24 cellular contexts compared by ENCODE assay signal in the genomic region with DNA sequence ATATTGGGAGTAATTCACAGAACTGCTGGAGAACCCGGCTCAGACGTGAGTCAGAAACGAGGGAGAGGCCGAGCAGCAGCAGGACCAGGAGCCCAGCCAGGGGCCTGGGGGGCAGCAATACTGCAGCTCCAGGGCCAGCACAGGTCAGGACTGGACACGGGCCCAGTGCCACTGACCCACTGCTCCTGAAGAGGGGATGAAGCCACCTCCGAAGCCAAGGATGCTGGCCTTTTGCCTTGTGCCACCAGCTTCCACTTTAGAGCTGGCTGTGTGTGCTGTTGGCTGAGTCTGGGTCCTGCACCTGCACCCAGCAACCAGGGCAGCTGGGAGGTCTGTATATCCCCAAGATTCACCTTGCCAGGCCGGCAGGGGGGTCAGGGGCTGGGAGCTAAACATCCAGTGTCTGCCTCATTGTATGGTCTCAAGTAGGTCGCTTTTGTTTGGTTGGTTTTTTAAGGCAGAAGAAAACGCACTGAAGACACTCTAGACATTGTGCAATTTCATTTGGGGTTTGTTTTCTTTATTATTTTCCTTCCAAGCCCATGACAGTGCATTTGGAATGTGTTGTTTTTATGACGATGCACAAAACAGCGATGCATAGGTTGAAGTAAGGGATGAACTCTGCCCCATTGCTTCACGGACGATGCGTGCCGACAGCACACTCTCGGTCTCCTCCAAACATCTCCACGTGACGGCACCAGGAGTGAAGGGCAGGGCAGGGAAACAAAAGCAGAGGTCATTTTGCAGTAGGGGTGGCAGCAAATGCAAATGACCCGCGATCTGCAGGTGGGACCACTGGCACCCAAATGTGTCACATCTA. TPM values are rescaled to one million over a fixed set of nuclear protein-coding genes. Genes with fewer than 3 reads are reported as not detected.
DNase-seq lines count a peak whose midpoint lies in the region; ATAC-seq, FAIRE-seq and TF ChIP-seq lines count a peak whose summit lies in the region.
"Had no signal": no experiment of that assay in that cellular context is flagged by ENCODE, and none has a peak within 500 bp of the region (broad histone marks: within the 10 kb centered on the region; RNA-seq: fewer than 3 reads in every experiment).

No MANE protein-coding gene starts in this region.

- ATAC-seq in activated CD4-positive, alpha-beta T cell treated with anti-CD3 and anti-CD28 coated beads for 36 hours: no peak
- ATAC-seq in K562 (no peak), left lobe of liver (peak; percentile 56)
- ATAC-seq: effector memory CD8-positive, alpha-beta T cell; heart left ventricle; left lung; Right ventricle myocardium inferior had no signal

- FAIRE-seq in K562 (lab: Jason Lieb, UNC): no peak
- FAIRE-seq: urothelium cell line had no signal

- H3K4me1 ChIP-seq in K562 (replicated peaks in 1 of 2; ENCODE audit: control insufficient read depth in 2 of 2, insufficient read depth in 2 of 2, low read length in 2 of 2): 0 out of 5 replicates have a peak, but pooled peaks cover 0 to 6% of the 10 kb centered on the region in 2 experiments
- no peaks in the 10 kb centered on the region for H3K4me1 ChIP-seq in vagina
- H3K4me1 ChIP-seq: BE2C, esophagus squamous epithelium, HAP-1, heart left ventricle, left lung, neural progenitor cell had no signal

- H3K36me3 ChIP-seq in K562 (ENCODE audit: control insufficient read depth, insufficient read depth, low read length) (no peaks in the 10 kb centered on the region), vagina (no peaks in the 10 kb centered on the region)
- H3K36me3 ChIP-seq: BE2C, esophagus squamous epithelium, HAP-1, heart left ventricle, left lung, neural progenitor cell had no signal

- in situ Hi-C loops in K562 (cut with MboI): no loop called here

- no peak overlapping the region for H3K9ac ChIP-seq in K562 (ENCODE audit: insufficient read depth in 1 of 2, low read depth in 2 of 2, low read length in 2 of 2)
- H3K9ac ChIP-seq: neural progenitor cell had no signal

- TF ChIP-seq EP300 in K562 (IDR thresholded peaks at IDR 0.05; ENCODE audit: low read length): no peak

- H3K27me3 ChIP-seq in K562 (ENCODE audit: control insufficient read depth in 2 of 2, insufficient read depth in 2 of 2, low read length in 2 of 2) (peaks cover 70 to 92% of the 10 kb centered on the region in 2 experiments), vagina (no peaks in the 10 kb centered on the region)
- H3K27me3 ChIP-seq: BE2C, neural progenitor cell had no signal

- peaks cover 9% of the 10 kb centered on the region for H3K4me1 Mint-ChIP-seq in activated CD4-positive, alpha-beta T cell treated with anti-CD3 and anti-CD28 coated beads, Interleukin-2, amount 10 ng/mL, durations not matched to agents 7 days and 5 days
- peaks cover 7% of the 10 kb centered on the region for H3K4me1 Mint-ChIP-seq in activated CD4-positive, alpha-beta T cell treated with anti-CD3 and anti-CD28 coated beads for 36 hours
- no peaks in the 10 kb centered on the region for H3K4me1 Mint-ChIP-seq in type B pancreatic cell (ENCODE audit: unreplicated experiment)
- H3K4me1 Mint-ChIP-seq: neural progenitor cell had no signal

- peak overlapping the region; percentile 47 for H3K27ac Mint-ChIP-seq in activated CD4-positive, alpha-beta T cell treated with anti-CD3 and anti-CD28 coated beads, Interleukin-2, amount 10 ng/mL, durations not matched to agents 7 days and 5 days
- no peak overlapping the region for H3K27ac Mint-ChIP-seq in activated CD4-positive, alpha-beta T cell treated with anti-CD3 and anti-CD28 coated beads for 36 hours
- H3K27ac Mint-ChIP-seq in type B pancreatic cell: peak overlapping the region; percentile 81
- H3K27ac Mint-ChIP-seq: effector memory CD8-positive, alpha-beta T cell; neural progenitor cell had no signal

- whole genome bisulfite sequencing in K562 (ENCODE audit: insufficient coverage, low coverage, missing lambda C conversion rate): 8% methylated on average over 20 of the region's 20 CpGs

- intact Hi-C loops in activated CD4-positive, alpha-beta T cell treated with anti-CD3 and anti-CD28 coated beads for 36 hours (cut with DNase I, micrococcal nuclease): no loop called here
- intact Hi-C loops in K562 (cut with micrococcal nuclease) (no loop called here), vagina (cut with DNase I) (no loop called here)

- H3K27ac ChIP-seq in K562 (ENCODE audit: extremely low read depth, low read depth, low read length): no peak overlapping the region
- H3K27ac ChIP-seq in vagina: no peak overlapping the region
- H3K27ac ChIP-seq: esophagus squamous epithelium, heart left ventricle, left lung, neural progenitor cell had no signal

- BruUV-seq in K562 (replicated peaks; lab: Mats Ljungman, UMichigan): no TSS peak

- H3K9me3 Mint-ChIP-seq in activated CD4-positive, alpha-beta T cell treated with anti-CD3 and anti-CD28 coated beads, Interleukin-2, amount 10 ng/mL, durations not matched to agents 7 days and 5 days: no peaks in the 10 kb centered on the region
- no peaks in the 10 kb centered on the region for H3K9me3 Mint-ChIP-seq in activated CD4-positive, alpha-beta T cell treated with anti-CD3 and anti-CD28 coated beads for 36 hours (ENCODE audit: low read depth)
- no peaks in the 10 kb centered on the region for H3K9me3 Mint-ChIP-seq in type B pancreatic cell
- H3K9me3 Mint-ChIP-seq: effector memory CD8-positive, alpha-beta T cell had no signal

- no peaks in the 10 kb centered on the region for H3K79me2 ChIP-seq in K562 (ENCODE audit: control insufficient read depth, insufficient read depth, low read length)

- TF ChIP-seq POLR2A in K562 (conservative IDR thresholded peaks at IDR 0.05) (no peak), vagina (IDR thresholded peaks at IDR 0.05) (no peak)

- no peaks in the 10 kb centered on the region for H3K9me1 ChIP-seq in K562 (ENCODE audit: control insufficient read depth, insufficient read depth, low read length)

- peaks cover 5% of the 10 kb centered on the region for H3K27me3 Mint-ChIP-seq in activated CD4-positive, alpha-beta T cell treated with anti-CD3 and anti-CD28 coated beads, Interleukin-2, amount 10 ng/mL, durations not matched to agents 7 days and 5 days
- peaks cover 7% of the 10 kb centered on the region for H3K27me3 Mint-ChIP-seq in activated CD4-positive, alpha-beta T cell treated with anti-CD3 and anti-CD28 coated beads for 36 hours
- H3K27me3 Mint-ChIP-seq in type B pancreatic cell: no peaks in the 10 kb centered on the region

- CTCF ChIA-PET in activated CD4-positive, alpha-beta T cell treated with anti-CD3 and anti-CD28 coated beads, Interleukin-2, amount 10 ng/mL, durations not matched to agents 7 days and 5 days (lab: Charles Lee): interaction anchor here (0.8 to 1.5 kb wide), 4 partner anchors 8 to 30 kb away, joined by 3 read pairs; no protein-coding TSS in a partner anchor
- CTCF ChIA-PET in activated CD4-positive, alpha-beta T cell treated with anti-CD3 and anti-CD28 coated beads for 36 hours (lab: Charles Lee): interaction anchor here (0.7 kb wide), 1 partner anchor 136 kb away, joined by 3 read pairs; no protein-coding TSS in a partner anchor
- CTCF ChIA-PET in K562 (lab: Yijun Ruan, JAX; ENCODE audit: low intra/inter-chr PET ratio) (no interaction called here), GM10248 (lab: Yijun Ruan, JAX) (interaction anchor here (1.2 to 1.3 kb wide), 2 partner anchors 20 to 29 kb away, joined by 3 read pairs; no protein-coding TSS in a partner anchor)

- no peak for TF ChIP-seq CTCF in K562 (IDR thresholded peaks at IDR 0.05 in 2 of 3, conservative IDR thresholded peaks at IDR 0.05 in 1 of 3; ENCODE audit: insufficient read depth in 2 of 3, low read depth in 1 of 3, low read length in 3 of 3)
- no peak for TF ChIP-seq CTCF in type B pancreatic cell (conservative IDR thresholded peaks at IDR 0.05)
- TF ChIP-seq CTCF in GM10248 (IDR thresholded peaks at IDR 0.05; ENCODE audit: control extremely low read depth, extremely low read depth, low read depth, missing control alignments): no peak
- no peak for TF ChIP-seq CTCF in vagina (IDR thresholded peaks at IDR 0.05)

- H3K9me3 ChIP-seq in K562 (replicated peaks; ENCODE audit: control insufficient read depth, insufficient read depth, low read depth, low read length): no peaks in the 10 kb centered on the region
- H3K9me3 ChIP-seq in vagina: no peaks in the 10 kb centered on the region
- H3K9me3 ChIP-seq: BE2C, Caco-2, esophagus squamous epithelium, HAP-1, heart left ventricle, left lung had no signal

- no peaks in the 10 kb centered on the region; the same call in 1 of the 2 replicates for H4K20me1 ChIP-seq in K562 (replicated peaks; ENCODE audit: control insufficient read depth, insufficient read depth, low read length)

- no peak for TF ChIP-seq RAD21 in K562 (CRISPR knock-in tag; conservative IDR thresholded peaks at IDR 0.05 in 1 of 2, IDR thresholded peaks at IDR 0.05 in 1 of 2)

- H2AFZ ChIP-seq in K562 (ENCODE audit: low read depth, low read length): no peak overlapping the region
- H2AFZ ChIP-seq: neural progenitor cell had no signal

- H3K4me2 ChIP-seq in K562 (ENCODE audit: insufficient read depth, low read length): no peak overlapping the region
- H3K4me2 ChIP-seq: neural progenitor cell had no signal

- no peak overlapping the region for H3K4me3 Mint-ChIP-seq in activated CD4-positive, alpha-beta T cell treated with anti-CD3 and anti-CD28 coated beads, Interleukin-2, amount 10 ng/mL, durations not matched to agents 7 days and 5 days
- no peak overlapping the region for H3K4me3 Mint-ChIP-seq in activated CD4-positive, alpha-beta T cell treated with anti-CD3 and anti-CD28 coated beads for 36 hours
- H3K4me3 Mint-ChIP-seq in type B pancreatic cell: no peak overlapping the region
- H3K4me3 Mint-ChIP-seq: effector memory CD8-positive, alpha-beta T cell; neural progenitor cell had no signal

- H3K4me3 ChIP-seq in K562 (no peak overlapping the region), vagina (no peak overlapping the region)
- H3K4me3 ChIP-seq: esophagus squamous epithelium, HAP-1, heart left ventricle, left lung, neural progenitor cell had no signal

- no peaks in the 10 kb centered on the region for H3K36me3 Mint-ChIP-seq in activated CD4-positive, alpha-beta T cell treated with anti-CD3 and anti-CD28 coated beads, Interleukin-2, amount 10 ng/mL, durations not matched to agents 7 days and 5 days (ENCODE audit: low read depth)
- no peaks in the 10 kb centered on the region for H3K36me3 Mint-ChIP-seq in activated CD4-positive, alpha-beta T cell treated with anti-CD3 and anti-CD28 coated beads for 36 hours (ENCODE audit: low read depth)
- peaks cover 4% of the 10 kb centered on the region for H3K36me3 Mint-ChIP-seq in type B pancreatic cell
- H3K36me3 Mint-ChIP-seq: neural progenitor cell had no signal

- no peak for DNase-seq in activated CD4-positive, alpha-beta T cell treated with anti-CD3 and anti-CD28 coated beads, Interleukin-2, amount 10 ng/mL, durations not matched to agents 7 days and 5 days
- no peak for DNase-seq in activated CD4-positive, alpha-beta T cell treated with anti-CD3 and anti-CD28 coated beads for 36 hours
- DNase-seq in K562 (ENCODE audit: extremely low read depth in 1 of 4, low spot score in 3 of 4) (no peak), left lobe of liver (ENCODE audit: low spot score) (peak; percentile 92), type B pancreatic cell (ENCODE audit: extremely low spot score, unreplicated experiment) (no peak), GM10248 (ENCODE audit: extremely low spot score) (no peak), vagina (ENCODE audit: extremely low spot score in 2 of 2) (no peak)
- DNase-seq in stimulated activated CD4-positive, alpha-beta T cell treated with anti-CD3 and anti-CD28 coated beads, Interleukin-1b, Interleukin-23, amount 100 ng/mL, for 48 hours: no peak
- DNase-seq: activated CD4-positive, alpha-beta T cell treated with anti-CD3 and anti-CD28 coated beads, Interleukin-2, amount 50 U/mL, for 48 hours; activated T-cell treated with anti-CD3 and anti-CD28 coated beads for 4 hours; amygdala; BE2C; effector memory CD8-positive, alpha-beta T cell; esophagus squamous epithelium; heart left ventricle; left lung; NCI-H1417 treated with DMSO at 0.1 percent for 48 hours; NCI-H526; stimulated activated CD8-positive, alpha-beta memory T cell treated with anti-CD3 and anti-CD28 coated beads, Interleukin-4, amount 100 ng/mL, for 48 hours had no signal

- POLR2A ChIA-PET in activated CD4-positive, alpha-beta T cell treated with anti-CD3 and anti-CD28 coated beads, Interleukin-2, amount 10 ng/mL, durations not matched to agents 7 days and 5 days (lab: Charles Lee): no interaction called here
- POLR2A ChIA-PET in activated CD4-positive, alpha-beta T cell treated with anti-CD3 and anti-CD28 coated beads for 36 hours (lab: Charles Lee): no interaction called here
- POLR2A ChIA-PET in K562 (lab: Yijun Ruan, JAX) (interaction anchor here (0.6 kb wide), 1 partner anchor 192 kb away, joined by 3 read pairs; no protein-coding TSS in a partner anchor), GM10248 (lab: Yijun Ruan, JAX) (no interaction called here)

RNA-seq across cellular contexts. Expression of a gene that starts 27.7 kb away (rescaled TPM):
- total RNA-seq in activated CD4-positive, alpha-beta T cell treated with anti-CD3 and anti-CD28 coated beads, Interleukin-2, amount 10 ng/mL, durations not matched to agents 7 days and 5 days: 10 to 100 TPM; 69.3 to 71.2 TPM
- 100 to 1,000 TPM; 100 to 110 TPM for total RNA-seq in activated CD4-positive, alpha-beta T cell treated with anti-CD3 and anti-CD28 coated beads for 36 hours
- total RNA-seq in K562 (2011; cell fraction: chromatin; rRNA removed; ENCODE audit: low replicate concordance): 622 and 799 TPM in 2 replicates
- total RNA-seq in K562 (2011; cell fraction: nucleolus; rRNA removed): 847 and 892 TPM in 2 replicates
- 1,016 and 1,247 TPM in 2 replicates for total RNA-seq in K562 (2011; cell fraction: nucleoplasm; rRNA removed)
- total RNA-seq in K562 (2014; rRNA removed) (294 and 361 TPM in 2 replicates), K562 (2014; rRNA removed; fragmentation: Illumina TruSeq; extraction: Trizol) (236 and 238 TPM in 2 replicates), K562 (2015; rRNA removed; fragmentation: Illumina TruSeq; extraction: Trizol) (173 and 188 TPM in 2 replicates), K562 (2021) (254 and 296 TPM in 2 replicates), left lobe of liver (208 TPM), type B pancreatic cell (ENCODE audit: low replicate concordance) (38.2 and 55.2 TPM in 2 replicates), vagina (63.6 TPM)
- polyA plus RNA-seq in K562 (2011; rRNA removed) (625 and 787 TPM in 2 replicates), K562 (2014; fragmentation: Illumina TruSeq; extraction: Trizol) (188 and 224 TPM in 2 replicates), K562 (2014; fragmentation: Nextera tagmentation; extraction: Ambion mirVana) (10 to 100 TPM; 57.1 to 69.2 TPM), K562 (2014; rRNA removed) (250 and 268 TPM in 2 replicates)
- 709 and 1,098 TPM in 2 replicates for polyA plus RNA-seq in K562 (2011; cell fraction: cytosol; rRNA removed)
- 446 and 453 TPM in 2 replicates for polyA plus RNA-seq in K562 (2011; cell fraction: nucleus; rRNA removed)
- 116 and 259 TPM in 2 replicates for polyA plus RNA-seq in K562 (2012)
- polyA minus RNA-seq in K562 (2011; rRNA and poly(A)+ RNA removed): 551 and 619 TPM in 2 replicates
- 392 and 408 TPM in 2 replicates for polyA minus RNA-seq in K562 (2011; cell fraction: cytosol; rRNA and poly(A)+ RNA removed)
- 329 and 473 TPM in 2 replicates for polyA minus RNA-seq in K562 (2011; cell fraction: nucleus; rRNA and poly(A)+ RNA removed)
